ENCODE assay signal across 1 cellular context in genomic region chr9:79120533-79121315, GRCh38.
TF ChIP-seq lines count a peak whose summit lies in the region.

No MANE protein-coding gene starts in this region.

TF ChIP-seq in GM23338, 12 proteins besides CTCF, POLR2A, EP300 and RAD21 (continued from another document):
- TF ChIP-seq, protein P1, sequence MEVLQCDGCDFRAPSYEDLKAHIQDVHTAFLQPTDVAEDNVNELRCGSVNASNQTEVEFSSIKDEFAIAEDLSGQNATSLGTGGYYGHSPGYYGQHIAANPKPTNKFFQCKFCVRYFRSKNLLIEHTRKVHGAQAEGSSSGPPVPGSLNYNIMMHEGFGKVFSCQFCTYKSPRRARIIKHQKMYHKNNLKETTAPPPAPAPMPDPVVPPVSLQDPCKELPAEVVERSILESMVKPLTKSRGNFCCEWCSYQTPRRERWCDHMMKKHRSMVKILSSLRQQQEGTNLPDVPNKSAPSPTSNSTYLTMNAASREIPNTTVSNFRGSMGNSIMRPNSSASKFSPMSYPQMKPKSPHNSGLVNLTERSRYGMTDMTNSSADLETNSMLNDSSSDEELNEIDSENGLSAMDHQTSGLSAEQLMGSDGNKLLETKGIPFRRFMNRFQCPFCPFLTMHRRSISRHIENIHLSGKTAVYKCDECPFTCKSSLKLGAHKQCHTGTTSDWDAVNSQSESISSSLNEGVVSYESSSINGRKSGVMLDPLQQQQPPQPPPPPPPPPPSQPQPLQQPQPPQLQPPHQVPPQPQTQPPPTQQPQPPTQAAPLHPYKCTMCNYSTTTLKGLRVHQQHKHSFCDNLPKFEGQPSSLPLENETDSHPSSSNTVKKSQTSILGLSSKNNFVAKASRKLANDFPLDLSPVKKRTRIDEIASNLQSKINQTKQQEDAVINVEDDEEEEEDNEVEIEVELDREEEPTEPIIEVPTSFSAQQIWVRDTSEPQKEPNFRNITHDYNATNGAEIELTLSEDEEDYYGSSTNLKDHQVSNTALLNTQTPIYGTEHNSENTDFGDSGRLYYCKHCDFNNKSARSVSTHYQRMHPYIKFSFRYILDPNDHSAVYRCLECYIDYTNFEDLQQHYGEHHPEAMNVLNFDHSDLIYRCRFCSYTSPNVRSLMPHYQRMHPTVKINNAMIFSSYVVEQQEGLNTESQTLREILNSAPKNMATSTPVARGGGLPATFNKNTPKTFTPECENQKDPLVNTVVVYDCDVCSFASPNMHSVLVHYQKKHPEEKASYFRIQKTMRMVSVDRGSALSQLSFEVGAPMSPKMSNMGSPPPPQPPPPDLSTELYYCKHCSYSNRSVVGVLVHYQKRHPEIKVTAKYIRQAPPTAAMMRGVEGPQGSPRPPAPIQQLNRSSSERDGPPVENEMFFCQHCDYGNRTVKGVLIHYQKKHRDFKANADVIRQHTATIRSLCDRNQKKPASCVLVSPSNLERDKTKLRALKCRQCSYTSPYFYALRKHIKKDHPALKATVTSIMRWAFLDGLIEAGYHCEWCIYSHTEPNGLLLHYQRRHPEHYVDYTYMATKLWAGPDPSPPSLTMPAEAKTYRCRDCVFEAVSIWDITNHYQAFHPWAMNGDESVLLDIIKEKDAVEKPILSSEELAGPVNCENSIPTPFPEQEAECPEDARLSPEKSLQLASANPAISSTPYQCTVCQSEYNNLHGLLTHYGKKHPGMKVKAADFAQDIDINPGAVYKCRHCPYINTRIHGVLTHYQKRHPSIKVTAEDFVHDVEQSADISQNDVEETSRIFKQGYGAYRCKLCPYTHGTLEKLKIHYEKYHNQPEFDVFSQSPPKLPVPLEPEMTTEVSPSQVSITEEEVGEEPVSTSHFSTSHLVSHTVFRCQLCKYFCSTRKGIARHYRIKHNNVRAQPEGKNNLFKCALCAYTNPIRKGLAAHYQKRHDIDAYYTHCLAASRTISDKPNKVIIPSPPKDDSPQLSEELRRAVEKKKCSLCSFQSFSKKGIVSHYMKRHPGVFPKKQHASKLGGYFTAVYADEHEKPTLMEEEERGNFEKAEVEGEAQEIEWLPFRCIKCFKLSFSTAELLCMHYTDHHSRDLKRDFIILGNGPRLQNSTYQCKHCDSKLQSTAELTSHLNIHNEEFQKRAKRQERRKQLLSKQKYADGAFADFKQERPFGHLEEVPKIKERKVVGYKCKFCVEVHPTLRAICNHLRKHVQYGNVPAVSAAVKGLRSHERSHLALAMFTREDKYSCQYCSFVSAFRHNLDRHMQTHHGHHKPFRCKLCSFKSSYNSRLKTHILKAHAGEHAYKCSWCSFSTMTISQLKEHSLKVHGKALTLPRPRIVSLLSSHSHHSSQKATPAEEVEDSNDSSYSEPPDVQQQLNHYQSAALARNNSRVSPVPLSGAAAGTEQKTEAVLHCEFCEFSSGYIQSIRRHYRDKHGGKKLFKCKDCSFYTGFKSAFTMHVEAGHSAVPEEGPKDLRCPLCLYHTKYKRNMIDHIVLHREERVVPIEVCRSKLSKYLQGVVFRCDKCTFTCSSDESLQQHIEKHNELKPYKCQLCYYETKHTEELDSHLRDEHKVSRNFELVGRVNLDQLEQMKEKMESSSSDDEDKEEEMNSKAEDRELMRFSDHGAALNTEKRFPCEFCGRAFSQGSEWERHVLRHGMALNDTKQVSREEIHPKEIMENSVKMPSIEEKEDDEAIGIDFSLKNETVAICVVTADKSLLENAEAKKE (CRISPR knock-in tag; IDR thresholded peaks at IDR 0.05) = no peak
- no peak for TF ChIP-seq POLR2AphosphoS5 (IDR thresholded peaks at IDR 0.05; ENCODE audit: low read depth)
- TF ChIP-seq ETS1 (IDR thresholded peaks at IDR 0.05) = no peak
- TF ChIP-seq EZH2 (IDR thresholded peaks at IDR 0.05; ENCODE audit: low read depth, unreplicated experiment) = no peak
TF ChIP-seq in GM23338: peak in this region for 0.
